In genomic region chr15:69723404-69724097, GRCh38 we compare ENCODE assay signal across 9 cellular contexts.
DNase-seq lines count a peak whose midpoint lies in the region; ATAC-seq and TF ChIP-seq lines count a peak whose summit lies in the region.
"Had no signal": no experiment of that assay in that cellular context is flagged by ENCODE, and none has a peak within 500 bp of the region (broad histone marks: within the 10 kb centered on the region; RNA-seq: fewer than 3 reads in every experiment).

No MANE protein-coding gene starts in this region.

- ATAC-seq in GM18907 (IDR thresholded peaks at IDR 0.05; ENCODE audit: unreplicated experiment) (no peak), mucosa of descending colon (no peak)

- TF ChIP-seq CTCF in AG10803 (conservative IDR thresholded peaks at IDR 0.05; ENCODE audit: low read length) (peak; percentile 17; the same call in 1 of the 2 replicates), GM12874 (IDR thresholded peaks at IDR 0.05; ENCODE audit: insufficient read depth, low read depth, low read length) (peak; percentile 27; the same call in 1 of the 2 replicates), fibroblast of the aortic adventitia (IDR thresholded peaks at IDR 0.05; ENCODE audit: insufficient read depth, low read length) (peak; percentile 25), mucosa of descending colon (IDR thresholded peaks at IDR 0.05) (no peak)

- DNase-seq in AG10803 (ENCODE audit: low read depth) (no peak), NCI-H526 (lab: John Stamatoyannopoulos, UW) (peak; percentile 13 to 70), fibroblast of the aortic adventitia (ENCODE audit: low read depth) (no peak), GF-D8 (lab: John Stamatoyannopoulos, UW) (no peak), GOT3 (lab: John Stamatoyannopoulos, UW) (no peak), mucosa of descending colon (no peak)

- H3K9me3 ChIP-seq in mucosa of descending colon: no peaks in the 10 kb centered on the region

- intact Hi-C loops in mucosa of descending colon (cut with DNase I, micrococcal nuclease): no loop called here

- H3K4me1 ChIP-seq in mucosa of descending colon (ENCODE audit: low read depth): no peaks in the 10 kb centered on the region

- H3K4me3 ChIP-seq in AG10803 (ENCODE audit: low read length): no peak overlapping the region
- H3K4me3 ChIP-seq in fibroblast of the aortic adventitia (ENCODE audit: low read depth, low read length): no peak overlapping the region
- H3K4me3 ChIP-seq in mucosa of descending colon: no peak overlapping the region
- H3K4me3 ChIP-seq: skin epidermis had no signal

- H3K36me3 ChIP-seq in mucosa of descending colon (ENCODE audit: low read depth): no peaks in the 10 kb centered on the region

Comparison
In these comparisons a context has a peak if more than half of its experiments do, and no peak if none do; other contexts are left out.
1. DNase-seq: peak in NCI-H526 (2 of 2); none in AG10803 (single experiment), fibroblast of the aortic adventitia (single experiment), GF-D8 (single experiment), GOT3 (single experiment) and mucosa of descending colon (0 of 3).